Comparison of ENCODE assay signal across 9 cellular contexts in the genomic region with DNA sequence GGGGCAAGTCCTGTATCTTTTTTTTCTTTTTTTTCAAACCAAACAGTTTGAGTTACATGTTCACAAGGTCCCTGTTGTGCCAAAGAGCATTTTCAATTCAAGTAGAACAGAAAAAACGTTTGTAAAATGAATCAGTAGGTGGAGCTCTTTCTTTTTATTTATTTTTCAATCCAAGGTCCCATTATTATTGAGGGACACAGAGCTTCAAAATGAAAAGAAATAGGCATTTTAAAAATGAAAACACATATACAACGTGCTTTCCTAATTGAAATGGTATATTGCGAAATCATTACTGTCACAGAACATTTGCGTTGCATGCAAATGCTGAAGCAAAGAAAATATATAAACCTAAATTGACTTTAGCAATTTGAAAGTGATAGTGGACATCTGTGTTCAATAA.
DNase-seq lines count a peak whose midpoint lies in the region; ATAC-seq and TF ChIP-seq lines count a peak whose summit lies in the region.
"Had no signal": no experiment of that assay in that cellular context is flagged by ENCODE, and none has a peak within 500 bp of the region (broad histone marks: within the 10 kb centered on the region; RNA-seq: fewer than 3 reads in every experiment).

No MANE protein-coding gene starts in this region.

- in situ Hi-C loops in ACHN (cut with HindIII; ENCODE audit: low pct_ligation_motif_present, low pct_unique_long_range_greater_than_20kb, low sequenced_read_pairs), result no loop called here
- in situ Hi-C loops in IMR-90 (cut with MboI; ENCODE audit: low sequenced_read_pairs), result no loop called here

- H3K36me3 ChIP-seq in IMR-90 (ENCODE audit: control insufficient read depth, insufficient read depth, low read length) (no peaks in the 10 kb centered on the region), SK-N-SH (replicated peaks in 1 of 2; ENCODE audit: control insufficient read depth in 1 of 2, insufficient read depth in 2 of 2, low read length in 1 of 2) (no peaks in the 10 kb centered on the region), hepatocyte (replicated peaks; ENCODE audit: insufficient read depth, low read depth) (no peaks in the 10 kb centered on the region)

- no CpG with 5 or more reads among the region's 4 CpGs for WGBS in IMR-90 (ENCODE audit: extremely low coverage in 2 of 2, insufficient read length in 1 of 2), 2 experiments
- WGBS in SK-N-SH (ENCODE audit: low lambda C conversion rate), result 17% methylated on average over 4 of the region's 4 CpGs
- WGBS in hepatocyte (ENCODE audit: low lambda C conversion rate, missing lambda C conversion rate), result 52% methylated on average over 4 of the region's 4 CpGs

- H3K18ac ChIP-seq in IMR-90 (ENCODE audit: low read depth, low read length), result no peak overlapping the region

- TF ChIP-seq CTCF in IMR-90 (conservative IDR thresholded peaks at IDR 0.05; ENCODE audit: low read depth, low read length) (peak; percentile 39), SK-N-SH (IDR thresholded peaks at IDR 0.05) (peak; percentile 56), hepatocyte (IDR thresholded peaks at IDR 0.05; ENCODE audit: poor library complexity) (peak; percentile 52)

- H4K91ac ChIP-seq in IMR-90 (ENCODE audit: insufficient read depth, low read depth, low read length), result no peak overlapping the region

- no peak overlapping the region for H3K14ac ChIP-seq in IMR-90 (replicated peaks; ENCODE audit: low read depth, low read length)

- DNase-seq in ACHN (peak; percentile 39), IMR-90 (peak; percentile 47), SK-N-SH (no peak), hepatocyte (ENCODE audit: low spot score) (no peak), NCI-H1417 treated with DMSO at 0.1 percent for 48 hours (lab: John Stamatoyannopoulos, UW) (no peak), SHP77 treated with DMSO at 0.1 percent for 48 hours (lab: John Stamatoyannopoulos, UW) (no peak)
- DNase-seq: activated T-cell treated with anti-CD3 and anti-CD28 coated beads for 4 hours had no signal

- ATAC-seq in IMR-90 (ENCODE audit: low read depth) (peak; percentile 76; the same call in 1 of the 2 replicates), GM18909 (IDR thresholded peaks at IDR 0.05; ENCODE audit: poor library complexity, unreplicated experiment) (no peak), HG03520 (IDR thresholded peaks at IDR 0.05; ENCODE audit: unreplicated experiment) (no peak)

- no peaks in the 10 kb centered on the region for H3K27me3 ChIP-seq in IMR-90 (ENCODE audit: control insufficient read depth, insufficient read depth, low read length)
- no peaks in the 10 kb centered on the region for H3K27me3 ChIP-seq in SK-N-SH (ENCODE audit: insufficient read depth)
- H3K27me3 ChIP-seq in hepatocyte, result no peaks in the 10 kb centered on the region

- no peak overlapping the region for H2AK5ac ChIP-seq in IMR-90 (ENCODE audit: low read depth, low read length)

- H4K8ac ChIP-seq in IMR-90 (ENCODE audit: low read depth in 2 of 2, low read length in 2 of 2), result no peak overlapping the region

- H2BK15ac ChIP-seq in IMR-90 (ENCODE audit: low read depth, low read length), result no peak overlapping the region

- TF ChIP-seq RAD21 in IMR-90 (IDR thresholded peaks at IDR 0.05; ENCODE audit: low read length) (peak; percentile 18; the same call in 1 of the 2 replicates), SK-N-SH (IDR thresholded peaks at IDR 0.05; ENCODE audit: low read length) (peak; percentile 50)

- BruUV-seq in IMR-90 (replicated peaks; lab: Mats Ljungman, UMichigan), result no TSS peak

- dilution Hi-C loops in IMR-90 (cut with HindIII; ENCODE audit: low sequenced_read_pairs, unreplicated experiment), result no loop called here

- H3K4ac ChIP-seq in IMR-90 (ENCODE audit: low read depth, low read length), result no peak overlapping the region

- no peak overlapping the region for H3K23ac ChIP-seq in IMR-90 (ENCODE audit: low read depth, low read length)

- H3K79me1 ChIP-seq in IMR-90 (ENCODE audit: low read depth in 1 of 2, low read length in 2 of 2), result no peaks in the 10 kb centered on the region

- no peak overlapping the region for H2BK120ac ChIP-seq in IMR-90 (ENCODE audit: low read depth, low read length)

- H2AFZ ChIP-seq in IMR-90 (replicated peaks; ENCODE audit: low read length, poor library complexity) (no peak overlapping the region), SK-N-SH (ENCODE audit: low read depth) (no peak overlapping the region), hepatocyte (no peak overlapping the region)

- no peak overlapping the region for H2BK5ac ChIP-seq in IMR-90 (ENCODE audit: low read depth, low read length, poor library complexity, severe bottlenecking)

- H3K4me2 ChIP-seq in IMR-90 (ENCODE audit: low read depth, low read length) (peak overlapping the region; percentile 54), SK-N-SH (no peak overlapping the region), hepatocyte (no peak overlapping the region)

- no peaks in the 10 kb centered on the region for H3K9me1 ChIP-seq in IMR-90 (ENCODE audit: insufficient read depth, low read length)

- H3K4me1 ChIP-seq in IMR-90 (ENCODE audit: control insufficient read depth, insufficient read depth, low read length), result no peaks in the 10 kb centered on the region
- no peaks in the 10 kb centered on the region for H3K4me1 ChIP-seq in SK-N-SH (ENCODE audit: control insufficient read depth in 1 of 2, insufficient read depth in 2 of 2, low read depth in 1 of 2, low read length in 1 of 2)
- peaks cover 3% of the 10 kb centered on the region for H3K4me1 ChIP-seq in hepatocyte (ENCODE audit: insufficient read depth)

- TF ChIP-seq POLR2A in IMR-90 (IDR thresholded peaks at IDR 0.05; ENCODE audit: low read depth, low read length), result no peak

- H3K4me3 ChIP-seq in IMR-90 (ENCODE audit: insufficient read depth, low read depth, low read length) (no peak overlapping the region), SK-N-SH (ENCODE audit: low read depth in 2 of 2, low read length in 1 of 2) (no peak overlapping the region), hepatocyte (no peak overlapping the region)

- TF ChIP-seq EP300 in SK-N-SH (IDR thresholded peaks at IDR 0.05; ENCODE audit: borderline replicate concordance in 1 of 2, low read depth in 1 of 2, low read length in 1 of 2), result no peak

- intact Hi-C loops in IMR-90 (cut with micrococcal nuclease), result loop anchor here (2.0 kb wide), 2 partner anchors 194 to 710 kb away; a partner anchor contains a TSS

- no peak overlapping the region; the same call in 1 of the 2 replicates for H2BK20ac ChIP-seq in IMR-90 (ENCODE audit: low read depth, low read length)

- H4K20me1 ChIP-seq in IMR-90 (ENCODE audit: insufficient read depth, low read length) (no peaks in the 10 kb centered on the region), SK-N-SH (ENCODE audit: insufficient read depth) (no peaks in the 10 kb centered on the region), hepatocyte (ENCODE audit: insufficient read depth, poor library complexity, severe bottlenecking) (no peaks in the 10 kb centered on the region)

- no peak overlapping the region for H3K27ac ChIP-seq in IMR-90 (ENCODE audit: insufficient read depth, low read length)
- no peak overlapping the region for H3K27ac ChIP-seq in SK-N-SH (ENCODE audit: low read depth in 2 of 2, low read length in 1 of 2)
- H3K27ac ChIP-seq in hepatocyte, result no peak overlapping the region

- H3K79me2 ChIP-seq in SK-N-SH (ENCODE audit: insufficient read depth) (no peaks in the 10 kb centered on the region), hepatocyte (no peaks in the 10 kb centered on the region)

- H2AK9ac ChIP-seq in IMR-90 (replicated peaks; ENCODE audit: low read depth, low read length, poor library complexity), result no peak overlapping the region

- H3K9me2 ChIP-seq in SK-N-SH (no peaks in the 10 kb centered on the region), hepatocyte (replicated peaks; ENCODE audit: insufficient read depth) (no peaks in the 10 kb centered on the region)

- H3K56ac ChIP-seq in IMR-90 (ENCODE audit: extremely low read depth, insufficient read depth, low read length), result no peak overlapping the region

- no peaks in the 10 kb centered on the region for H3K9me3 ChIP-seq in IMR-90 (ENCODE audit: control insufficient read depth, insufficient read depth, low read length)
- H3K9me3 ChIP-seq in SK-N-SH, result no peaks in the 10 kb centered on the region
- no peaks in the 10 kb centered on the region for H3K9me3 ChIP-seq in hepatocyte (ENCODE audit: low read depth)

- no peak overlapping the region for H3K9ac ChIP-seq in IMR-90 (ENCODE audit: low read depth, low read length)
- H3K9ac ChIP-seq in SK-N-SH, result no peak overlapping the region

- CTCF ChIA-PET in IMR-90 (lab: Yijun Ruan, JAX) (interaction anchor here (0.6 to 1.5 kb wide), 11 partner anchors 9 to 791 kb away, joined by 3 to 6 read pairs (median 4); no protein-coding TSS in a partner anchor), SK-N-SH (lab: Yijun Ruan, JAX) (interaction anchor here (0.6 to 1.9 kb wide), 9 partner anchors 36 to 715 kb away, joined by 3 to 10 read pairs (median 4); no protein-coding TSS in a partner anchor)

- H3F3A ChIP-seq in SK-N-SH (replicated peaks; ENCODE audit: insufficient read depth), result no peaks in the 10 kb centered on the region

- H4K5ac ChIP-seq in IMR-90 (ENCODE audit: low read depth, low read length), result no peak overlapping the region

- POLR2A ChIA-PET in IMR-90 (lab: Charles Lee; ENCODE audit: unreplicated experiment) (no interaction called here), SK-N-SH (lab: Yijun Ruan, JAX) (no interaction called here)

TF ChIP-seq in IMR-90, 13 proteins besides CTCF, POLR2A, EP300 and RAD21:
- TF ChIP-seq CEBPB (IDR thresholded peaks at IDR 0.05; ENCODE audit: low read depth, low read length) (peak; percentile 96), RFX5 (IDR thresholded peaks at IDR 0.05; ENCODE audit: low read depth, low read length) (no peak)

TF ChIP-seq in SK-N-SH, 30 proteins besides CTCF, POLR2A, EP300 and RAD21 (continues in another document):
- TF ChIP-seq, protein P1, sequence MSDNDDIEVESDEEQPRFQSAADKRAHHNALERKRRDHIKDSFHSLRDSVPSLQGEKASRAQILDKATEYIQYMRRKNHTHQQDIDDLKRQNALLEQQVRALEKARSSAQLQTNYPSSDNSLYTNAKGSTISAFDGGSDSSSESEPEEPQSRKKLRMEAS (IDR thresholded peaks at IDR 0.05; ENCODE audit: low read depth), result no peak
- TF ChIP-seq, protein P2, sequence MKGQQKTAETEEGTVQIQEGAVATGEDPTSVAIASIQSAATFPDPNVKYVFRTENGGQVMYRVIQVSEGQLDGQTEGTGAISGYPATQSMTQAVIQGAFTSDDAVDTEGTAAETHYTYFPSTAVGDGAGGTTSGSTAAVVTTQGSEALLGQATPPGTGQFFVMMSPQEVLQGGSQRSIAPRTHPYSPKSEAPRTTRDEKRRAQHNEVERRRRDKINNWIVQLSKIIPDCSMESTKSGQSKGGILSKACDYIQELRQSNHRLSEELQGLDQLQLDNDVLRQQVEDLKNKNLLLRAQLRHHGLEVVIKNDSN (IDR thresholded peaks at IDR 0.05; ENCODE audit: borderline replicate concordance, low read depth), result no peak
- no peak for TF ChIP-seq TCF12 (IDR thresholded peaks at IDR 0.05)
- TF ChIP-seq EZH2phosphoT487 (IDR thresholded peaks at IDR 0.05; ENCODE audit: borderline replicate concordance, low read depth), result no peak
- no peak for TF ChIP-seq SMC3 (IDR thresholded peaks at IDR 0.05; ENCODE audit: low read depth, low read length)
- TF ChIP-seq RFX5 (IDR thresholded peaks at IDR 0.05; ENCODE audit: low read length), result no peak
- no peak for TF ChIP-seq MEF2A (IDR thresholded peaks at IDR 0.05; ENCODE audit: borderline replicate concordance, low read depth)
- TF ChIP-seq FOXM1 (IDR thresholded peaks at IDR 0.05; ENCODE audit: low read depth), result no peak

Comparison
In these comparisons a context has a peak if more than half of its experiments do, and no peak if none do; other contexts are left out.
1. DNase-seq: peak in ACHN (single experiment) and IMR-90 (single experiment); none in SK-N-SH (single experiment), hepatocyte (single experiment), NCI-H1417 treated with DMSO at 0.1 percent for 48 hours (single experiment) and SHP77 treated with DMSO at 0.1 percent for 48 hours (single experiment).
2. Peak in every context shown above with its lines, with median percentiles within 50 percentile points of each other: CTCF ChIP-seq.